ENCODE assay signal across 12 cellular contexts in genomic region chr11:111303476-111303875, GRCh38. TPM values are rescaled to one million over a fixed set of nuclear protein-coding genes. Genes with fewer than 3 reads are reported as not detected.
A peak's percentile ranks its signal among the peaks of the same experiment; 100 is the strongest.
DNase-seq lines count a peak whose midpoint lies in the region; ATAC-seq and TF ChIP-seq lines count a peak whose summit lies in the region.
"Had no signal": no experiment of that assay in that cellular context is flagged by ENCODE, and none has a peak within 500 bp of the region (broad histone marks: within the 10 kb centered on the region; RNA-seq: fewer than 3 reads in every experiment).

No MANE protein-coding gene starts in this region.

- POLR2A ChIA-PET in HEK293T (lab: Yijun Ruan, JAX): no interaction called here
- POLR2A ChIA-PET in activated CD4-positive, alpha-beta memory T cell treated with anti-CD3 and anti-CD28 coated beads for 36 hours (lab: Charles Lee): no interaction called here

- no peak overlapping the region for H3K4me3 Mint-ChIP-seq in activated CD4-positive, alpha-beta memory T cell treated with anti-CD3 and anti-CD28 coated beads for 36 hours
- H3K4me3 Mint-ChIP-seq: memory B cell had no signal

- H3K9me3 ChIP-seq in colonic mucosa: no peaks in the 10 kb centered on the region
- H3K9me3 ChIP-seq in parathyroid adenoma (ENCODE audit: control insufficient read depth, low read length): no peaks in the 10 kb centered on the region
- no peaks in the 10 kb centered on the region for H3K9me3 ChIP-seq in right cardiac atrium (ENCODE audit: control insufficient read depth, low read length)

- peaks cover 33% of the 10 kb centered on the region for H3K27me3 Mint-ChIP-seq in activated CD4-positive, alpha-beta memory T cell treated with anti-CD3 and anti-CD28 coated beads for 36 hours

- no peak for TF ChIP-seq CTCF in colonic mucosa (IDR thresholded peaks at IDR 0.05)
- no peak for TF ChIP-seq CTCF in parathyroid adenoma (IDR thresholded peaks at IDR 0.05)

- peak; percentile 25 for DNase-seq in HEK293T (ENCODE audit: extremely low spot score)
- DNase-seq in NCI-H2171 treated with DMSO at 0.1 percent for 48 hours (lab: John Stamatoyannopoulos, UW): peak; percentile 87
- peak; percentile 78 for DNase-seq in colonic mucosa
- no peak for DNase-seq in right cardiac atrium
- no peak for DNase-seq in activated CD4-positive, alpha-beta memory T cell treated with anti-CD3 and anti-CD28 coated beads for 36 hours
- no peak for DNase-seq in KBM-7
- DNase-seq: activated CD4-positive, alpha-beta T cell treated with anti-CD3 and anti-CD28 coated beads, Interleukin-2, amount 50 U/mL, for 48 hours had no signal

- ATAC-seq in right cardiac atrium (no peak), GM21390 (IDR thresholded peaks at IDR 0.05; ENCODE audit: unreplicated experiment) (no peak)

- H2AFZ ChIP-seq in parathyroid adenoma: no peak overlapping the region

- CTCF ChIA-PET in HEK293T (lab: Yijun Ruan, JAX): interaction anchor here (1.1 kb wide), 1 partner anchor 20 kb away, joined by 3 read pairs; no protein-coding TSS in a partner anchor
- CTCF ChIA-PET in activated CD4-positive, alpha-beta memory T cell treated with anti-CD3 and anti-CD28 coated beads for 36 hours (lab: Charles Lee): interaction anchor here (1.0 kb wide), 2 partner anchors 21 to 228 kb away, joined by 3 to 5 read pairs; no protein-coding TSS in a partner anchor

- H3K4me2 ChIP-seq in parathyroid adenoma (ENCODE audit: low read length): peak overlapping the region; percentile 59
- H3K4me2 ChIP-seq: KMS-11 had no signal

- intact Hi-C loops in colonic mucosa (cut with DNase I): no loop called here
- intact Hi-C loops in right cardiac atrium (cut with DNase I): no loop called here
- intact Hi-C loops in activated CD4-positive, alpha-beta memory T cell treated with anti-CD3 and anti-CD28 coated beads for 36 hours (cut with micrococcal nuclease): no loop called here

- H3K36me3 ChIP-seq in colonic mucosa: no peaks in the 10 kb centered on the region
- no peaks in the 10 kb centered on the region for H3K36me3 ChIP-seq in parathyroid adenoma (ENCODE audit: control insufficient read depth, insufficient read depth, low read length)

- no peaks in the 10 kb centered on the region for H3K27me3 ChIP-seq in colonic mucosa
- no peaks in the 10 kb centered on the region for H3K27me3 ChIP-seq in parathyroid adenoma (ENCODE audit: control insufficient read depth, insufficient read depth, low read length)
- H3K27me3 ChIP-seq in right cardiac atrium (ENCODE audit: control insufficient read depth, insufficient read depth): peaks cover 3% of the 10 kb centered on the region

- peak overlapping the region in 1 of 2 donors; percentile 84 for H3K9ac ChIP-seq in colonic mucosa (ENCODE audit: low read depth in 2 of 2, low read length in 2 of 2)
- H3K9ac ChIP-seq in parathyroid adenoma: no peak overlapping the region
- H3K9ac ChIP-seq: KMS-11 had no signal

- no peaks in the 10 kb centered on the region for H3K4me1 Mint-ChIP-seq in activated CD4-positive, alpha-beta memory T cell treated with anti-CD3 and anti-CD28 coated beads for 36 hours (ENCODE audit: low read depth)

- H3K36me3 Mint-ChIP-seq in activated CD4-positive, alpha-beta memory T cell treated with anti-CD3 and anti-CD28 coated beads for 36 hours: no peaks in the 10 kb centered on the region

- H3K4me1 ChIP-seq in colonic mucosa (peaks cover 5% of the 10 kb centered on the region), parathyroid adenoma (peaks cover 17% of the 10 kb centered on the region), right cardiac atrium (ENCODE audit: control insufficient read depth, insufficient read depth, low read length) (no peaks in the 10 kb centered on the region)

- H3K27ac ChIP-seq in colonic mucosa (peak overlapping the region; percentile 40), parathyroid adenoma (peak overlapping the region; percentile 96), right cardiac atrium (ENCODE audit: low read length) (no peak overlapping the region)
- H3K27ac ChIP-seq: KMS-11 had no signal

- 47% methylated on average over 4 of the region's 4 CpGs for WGBS in right cardiac atrium

- no peaks in the 10 kb centered on the region for H3K9me3 Mint-ChIP-seq in activated CD4-positive, alpha-beta memory T cell treated with anti-CD3 and anti-CD28 coated beads for 36 hours
- H3K9me3 Mint-ChIP-seq: memory B cell had no signal

- H3K4me3 ChIP-seq in colonic mucosa (no peak overlapping the region), parathyroid adenoma (ENCODE audit: low read depth, low read length) (peak overlapping the region; percentile 39), right cardiac atrium (ENCODE audit: low read length) (no peak overlapping the region)

- H3K79me2 ChIP-seq in parathyroid adenoma: no peaks in the 10 kb centered on the region

- no peak overlapping the region for H3K27ac Mint-ChIP-seq in activated CD4-positive, alpha-beta memory T cell treated with anti-CD3 and anti-CD28 coated beads for 36 hours
- H3K27ac Mint-ChIP-seq: memory B cell had no signal

- in situ Hi-C loops in KBM-7 (cut with MboI; ENCODE audit: low pct_unique_long_range_greater_than_20kb, low sequenced_read_pairs): no loop called here

TF ChIP-seq in HEK293T, 16 proteins besides CTCF, POLR2A, EP300 and RAD21:
- no peak for TF ChIP-seq SUZ12 (IDR thresholded peaks at IDR 0.05)
- no peak for TF ChIP-seq HDGF (IDR thresholded peaks at IDR 0.05; ENCODE audit: borderline replicate concordance)
- TF ChIP-seq SP1 (IDR thresholded peaks at IDR 0.05): no peak
- TF ChIP-seq TARDBP (IDR thresholded peaks at IDR 0.05): no peak
- no peak for TF ChIP-seq ARNT (IDR thresholded peaks at IDR 0.05)
- no peak for TF ChIP-seq PKNOX1 (IDR thresholded peaks at IDR 0.05)
- no peak for TF ChIP-seq L3MBTL2 (conservative IDR thresholded peaks at IDR 0.05)
- no peak for TF ChIP-seq LEF1 (IDR thresholded peaks at IDR 0.05; ENCODE audit: borderline replicate concordance)
- TF ChIP-seq FOXM1 (IDR thresholded peaks at IDR 0.05; ENCODE audit: borderline replicate concordance): no peak
- no peak for TF ChIP-seq FOXA1 (IDR thresholded peaks at IDR 0.05)
- no peak for TF ChIP-seq CTBP1 (IDR thresholded peaks at IDR 0.05; ENCODE audit: borderline replicate concordance)
- no peak for TF ChIP-seq NFRKB (IDR thresholded peaks at IDR 0.05)
- TF ChIP-seq FOXK2 (IDR thresholded peaks at IDR 0.05): no peak
- TF ChIP-seq ZNF384 (IDR thresholded peaks at IDR 0.05): no peak

RNA-seq across cellular contexts. Expression of gene POU2AF3, which starts 5.1 kb away (rescaled TPM):
- total RNA-seq in colonic mucosa (1 to 10 TPM; 4.5 to 7.9 TPM), right cardiac atrium (under 1 TPM; 0.21 to 0.42 (median 0.38) TPM)
- 0.61 TPM for polyA plus RNA-seq in right cardiac atrium
- not detected for total RNA-seq in activated CD4-positive, alpha-beta memory T cell treated with anti-CD3 and anti-CD28 coated beads for 36 hours

RNA-seq across cellular contexts. Expression of gene POU2AF2, which starts 58.0 kb away (rescaled TPM):
- total RNA-seq in colonic mucosa (1 to 10 TPM; 1.3 to 2.2 TPM), right cardiac atrium (not detected)
- not detected for polyA plus RNA-seq in right cardiac atrium
- not detected for total RNA-seq in activated CD4-positive, alpha-beta memory T cell treated with anti-CD3 and anti-CD28 coated beads for 36 hours
- total RNA-seq: skeletal muscle tissue had no signal

Comparison
In these comparisons a context has a peak if more than half of its experiments do, and no peak if none do; other contexts are left out.
1. DNase-seq: peak in HEK293T (single experiment), NCI-H2171 treated with DMSO at 0.1 percent for 48 hours (single experiment) and colonic mucosa (single experiment); none in right cardiac atrium (0 of 3), activated CD4-positive, alpha-beta memory T cell treated with anti-CD3 and anti-CD28 coated beads for 36 hours (single experiment) and KBM-7 (single experiment).